ENCODE assay signal across 26 cellular contexts in the genomic region with DNA sequence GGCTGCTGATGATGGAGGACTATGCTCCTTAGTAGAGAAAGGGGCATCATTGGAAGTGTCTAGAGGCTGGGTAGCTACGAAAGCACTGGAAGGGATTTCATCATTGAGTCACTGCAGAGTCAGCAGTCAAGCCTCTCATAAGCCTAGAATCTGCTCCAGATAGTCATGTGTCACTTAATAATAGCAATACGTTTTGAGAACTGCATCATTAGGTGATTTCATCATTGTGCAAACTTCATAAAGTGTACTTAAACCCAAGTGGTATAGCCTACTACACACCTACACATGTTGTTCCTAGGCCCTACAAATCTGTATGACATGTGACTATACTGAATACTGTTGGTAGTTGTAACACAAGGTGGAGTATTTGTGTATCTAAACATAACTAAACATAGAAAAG.
DNase-seq lines count a peak whose midpoint lies in the region; ATAC-seq and TF ChIP-seq lines count a peak whose summit lies in the region.
"Had no signal": no experiment of that assay in that cellular context is flagged by ENCODE, and none has a peak within 500 bp of the region (broad histone marks: within the 10 kb centered on the region; RNA-seq: fewer than 3 reads in every experiment).

No MANE protein-coding gene starts in this region.

- no peak overlapping the region for H2BK120ac ChIP-seq in trophoblast cell (ENCODE audit: insufficient read depth, low read length, poor library complexity)

- H3K27ac ChIP-seq in PC-3 (ENCODE audit: low read length) (no peak overlapping the region), trophoblast cell (ENCODE audit: low read depth, low read length) (no peak overlapping the region)
- H3K27ac ChIP-seq: BLaER1, gastrocnemius medialis, SJCRH30 had no signal

- H3K4me1 ChIP-seq in PC-3 (ENCODE audit: insufficient read depth, low read length) (no peaks in the 10 kb centered on the region), trophoblast cell (ENCODE audit: control insufficient read depth in 1 of 2, insufficient read depth in 2 of 2, low read length in 2 of 2) (peaks cover 22 to 24% of the 10 kb centered on the region in 2 experiments)
- H3K4me1 ChIP-seq: gastrocnemius medialis had no signal

- no peak overlapping the region for H3K14ac ChIP-seq in trophoblast cell (ENCODE audit: low read length)

- DNase-seq in ELR (ENCODE audit: low read depth) (peak; percentile 14), PC-3 (peak; percentile 10), fibroblast of mammary gland (ENCODE audit: low read depth) (peak; percentile 83), trophoblast cell (no peak), occipital lobe (lab: John Stamatoyannopoulos, UW) (no peak), NCI-H524 (lab: John Stamatoyannopoulos, UW) (no peak)
- no peak for DNase-seq in stimulated activated CD4-positive, alpha-beta T cell treated with anti-CD3 and anti-CD28 coated beads, Interleukin-2, amount 100 ng/mL, for 48 hours
- DNase-seq: activated CD4-positive, alpha-beta T cell treated with anti-CD3 and anti-CD28 coated beads, Interleukin-2, amount 10 ng/mL, durations not matched to agents 7 days and 5 days; activated gamma-delta T cell treated with Interleukin-2 at 50 U/mL for 16 hours; activated T-cell treated with anti-CD3 and anti-CD28 coated beads, Interleukin-2, amount 50 U/mL, for 4 hours; Caco-2; cerebellar nuclear complex; gastrocnemius medialis; hypothalamus; Kasumi-1; left ventricle myocardium superior; midbrain; naive thymus-derived CD4-positive, alpha-beta T cell; NCI-H1694 treated with DMSO at 0.1 percent for 48 hours; NCI-H526 treated with DMSO at 0.1 percent for 48 hours; SJCRH30; stimulated activated CD4-positive, alpha-beta T cell treated with anti-CD3 and anti-CD28 coated beads, Interleukin-2, amount 100 ng/mL, for 24 hours; T1000 had no signal

- no peak overlapping the region for H4K91ac ChIP-seq in trophoblast cell (ENCODE audit: low read depth, low read length)

- TF ChIP-seq CTCF in PC-3 (conservative IDR thresholded peaks at IDR 0.05; ENCODE audit: low read depth, low read length) (no peak), fibroblast of mammary gland (conservative IDR thresholded peaks at IDR 0.05; ENCODE audit: control insufficient read depth, insufficient read depth, low read depth, low read length) (no peak)

- H4K8ac ChIP-seq in trophoblast cell (ENCODE audit: low read depth, low read length): no peak overlapping the region

- no peaks in the 10 kb centered on the region for H3K9me3 ChIP-seq in PC-3 (ENCODE audit: low read length)
- no peaks in the 10 kb centered on the region for H3K9me3 ChIP-seq in trophoblast cell (ENCODE audit: insufficient read depth, low read depth, low read length)
- H3K9me3 ChIP-seq: BLaER1, Caco-2, gastrocnemius medialis, SJCRH30 had no signal

- ATAC-seq in PC-3: no peak; the same call in 1 of the 2 replicates
- no peak for ATAC-seq in GM18873 (IDR thresholded peaks at IDR 0.05; ENCODE audit: low FRiP score, unreplicated experiment)
- ATAC-seq: activated T-cell treated with anti-CD3 and anti-CD28 coated beads, Interleukin-2, amount 50 U/mL, for 4 hours; GM12878; left ventricle myocardium superior; naive thymus-derived CD4-positive, alpha-beta T cell had no signal

- peaks cover 9% of the 10 kb centered on the region for H3K79me1 ChIP-seq in trophoblast cell (ENCODE audit: low read length)

- intact Hi-C loops in PC-3 (cut with micrococcal nuclease): no loop called here

- no peak overlapping the region for H3K18ac ChIP-seq in trophoblast cell (ENCODE audit: low read length)

- peak overlapping the region; percentile 30 for H2BK12ac ChIP-seq in trophoblast cell (ENCODE audit: low read length)

- H3K23ac ChIP-seq in trophoblast cell (ENCODE audit: low read length): no peak overlapping the region

- no peaks in the 10 kb centered on the region for H3K79me2 ChIP-seq in PC-3 (ENCODE audit: low read length)
- H3K79me2 ChIP-seq in trophoblast cell (ENCODE audit: control insufficient read depth, insufficient read depth, low read length, poor library complexity): peaks cover 2% of the 10 kb centered on the region

- no peaks in the 10 kb centered on the region for H3K9me2 ChIP-seq in PC-3 (replicated peaks; ENCODE audit: low read length)

- no peak overlapping the region for H2AK5ac ChIP-seq in trophoblast cell (ENCODE audit: low read length)

- no CpG with 5 or more reads among the region's 2 CpGs for WGBS in trophoblast cell (ENCODE audit: extremely low coverage, insufficient coverage, insufficient read length)

- no TSS peak for BruUV-seq in PC-3 (replicated peaks; lab: Mats Ljungman, UMichigan)

- CTCF ChIA-PET in PC-3 (lab: Charles Lee): no interaction called here

- no peak overlapping the region for H3K9ac ChIP-seq in PC-3 (ENCODE audit: low read length)
- H3K9ac ChIP-seq in trophoblast cell (ENCODE audit: low read length): no peak overlapping the region
- H3K9ac ChIP-seq: BLaER1 had no signal

- no peak overlapping the region for H3K4me3 ChIP-seq in PC-3 (ENCODE audit: low read length)
- no peak overlapping the region for H3K4me3 ChIP-seq in fibroblast of mammary gland (ENCODE audit: control insufficient read depth, low read depth, low read length)
- H3K4me3 ChIP-seq in trophoblast cell (ENCODE audit: low read depth, low read length): no peak overlapping the region
- H3K4me3 ChIP-seq: BLaER1, gastrocnemius medialis, GM12878, SJCRH30 had no signal

- no peak overlapping the region for H2BK5ac ChIP-seq in trophoblast cell (ENCODE audit: low read depth, low read length, poor library complexity)

- no peaks in the 10 kb centered on the region for H4K20me1 ChIP-seq in PC-3 (ENCODE audit: low read length)
- H4K20me1 ChIP-seq: BLaER1 had no signal

- H3F3A ChIP-seq in PC-3 (ENCODE audit: low read length, unreplicated experiment): no peaks in the 10 kb centered on the region

- H3K36me3 ChIP-seq in PC-3 (ENCODE audit: low read depth, low read length) (no peaks in the 10 kb centered on the region), trophoblast cell (ENCODE audit: control insufficient read depth in 1 of 2, insufficient read depth in 2 of 2, low read length in 2 of 2) (peaks cover 8 to 17% of the 10 kb centered on the region in 2 experiments)

- H3K4me2 ChIP-seq in PC-3 (ENCODE audit: low read length) (no peak overlapping the region), trophoblast cell (ENCODE audit: low read length) (no peak overlapping the region)
- H3K4me2 ChIP-seq: BLaER1 had no signal

- no peaks in the 10 kb centered on the region for H3K27me3 ChIP-seq in PC-3 (ENCODE audit: low read length)
- H3K27me3 ChIP-seq in trophoblast cell (ENCODE audit: insufficient read depth, low read length): no peaks in the 10 kb centered on the region
- H3K27me3 ChIP-seq: BLaER1, gastrocnemius medialis, SJCRH30 had no signal

- H4K12ac ChIP-seq in trophoblast cell (ENCODE audit: low read depth, low read length): no peak overlapping the region

- H2AFZ ChIP-seq in PC-3 (ENCODE audit: low read length) (no peak overlapping the region), trophoblast cell (ENCODE audit: insufficient read depth, low read length, poor library complexity) (no peak overlapping the region)

- no peak overlapping the region for H3K4ac ChIP-seq in trophoblast cell (ENCODE audit: low read depth, low read length)

- POLR2A ChIA-PET in PC-3 (lab: Charles Lee; ENCODE audit: unreplicated experiment): interaction anchor here (0.6 kb wide), 1 partner anchor 127 kb away, joined by 3 read pairs; no protein-coding TSS in a partner anchor

Comparison
In these comparisons a context has a peak if more than half of its experiments do, and no peak if none do; other contexts are left out.
1. DNase-seq: peak in ELR (single experiment), PC-3 (single experiment) and fibroblast of mammary gland (single experiment); none in trophoblast cell (0 of 2), occipital lobe (single experiment), NCI-H524 (0 of 2) and stimulated activated CD4-positive, alpha-beta T cell treated with anti-CD3 and anti-CD28 coated beads, Interleukin-2, amount 100 ng/mL, for 48 hours (0 of 2).